26 cellular contexts compared by ENCODE assay signal in genomic region chr14:97337267-97337666, GRCh38.
"Had no signal": no experiment of that assay in that cellular context is flagged by ENCODE, and none has a peak within 500 bp of the region (broad histone marks: within the 10 kb centered on the region; RNA-seq: fewer than 3 reads in every experiment).

No MANE protein-coding gene starts in this region.

- FAIRE-seq: islet of Langerhans, kidney, urothelium cell line had no signal

- H3K36me3 ChIP-seq: left lung, lower lobe of right lung, neural progenitor cell, neutrophil, ovary, thoracic aorta, tibial artery, upper lobe of right lung had no signal

- H3K4me3 ChIP-seq: left lung, lower lobe of right lung, neural progenitor cell, ovary, skin epidermis, thoracic aorta, tibial artery, upper lobe of right lung had no signal

- H3K27ac ChIP-seq: left lung, lower lobe of right lung, neural progenitor cell, neutrophil, ovary, skin epidermis, thoracic aorta, tibial artery, upper lobe of right lung had no signal

- H3K9me3 ChIP-seq: lower lobe of right lung, neutrophil, ovary, thoracic aorta, tibial artery, upper lobe of right lung had no signal

- ATAC-seq: left colon; left lung; lower lobe of right lung; naive thymus-derived CD8-positive, alpha-beta T cell; right cardiac atrium; sciatic nerve; upper lobe of right lung had no signal

- H3K4me1 ChIP-seq: left lung, lower lobe of right lung, neural progenitor cell, tibial artery, upper lobe of right lung had no signal

- DNase-seq: immature natural killer cell; kidney; left colon; left lung; lower lobe of right lung; mammary epithelial cell; mesenchymal stem cell; naive thymus-derived CD8-positive, alpha-beta T cell; occipital lobe; ovary; right cardiac atrium; stimulated activated CD4-positive, alpha-beta T cell treated with anti-CD3 and anti-CD28 coated beads, Interleukin-12 subunit alpha, Interleukin-12 subunit beta, amount 100 ng/mL, for 4 hours; stimulated activated CD4-positive, alpha-beta T cell treated with anti-CD3 and anti-CD28 coated beads, Interleukin-15, amount 100 ng/mL, for 24 hours; stimulated activated CD4-positive, alpha-beta T cell treated with anti-CD3 and anti-CD28 coated beads, Interleukin-2, amount 100 ng/mL, for 24 hours; stimulated activated CD4-positive, alpha-beta T cell treated with anti-CD3 and anti-CD28 coated beads, Interleukin-4, amount 100 ng/mL, for 1 hour; stimulated activated naive CD4-positive, alpha-beta T cell; tibial artery; trophoblast cell; upper lobe of right lung had no signal

- H3K27me3 ChIP-seq: left lung, neural progenitor cell, neutrophil, ovary, tibial artery, upper lobe of right lung had no signal
